8 cellular contexts compared by ENCODE assay signal in genomic region chr14:39266589-39266870, GRCh38. TPM values are rescaled to one million over a fixed set of nuclear protein-coding genes. Genes with fewer than 3 reads are reported as not detected.
DNase-seq lines count a peak whose midpoint lies in the region; ATAC-seq and TF ChIP-seq lines count a peak whose summit lies in the region.

No MANE protein-coding gene starts in this region.

- peak; percentile 9 to 12 for DNase-seq in activated CD4-positive, alpha-beta T cell treated with anti-CD3 and anti-CD28 coated beads for 24 hours (ENCODE audit: low read depth in 2 of 2)
- DNase-seq in activated CD4-positive, alpha-beta T cell treated with anti-CD3 and anti-CD28 coated beads for 4 hours: no peak
- DNase-seq in coronary artery (ENCODE audit: low spot score) (peak; percentile 82), type B pancreatic cell (ENCODE audit: extremely low spot score, unreplicated experiment) (peak; percentile 78), NCI-H1048 (lab: John Stamatoyannopoulos, UW) (no peak)

- H4K20me1 ChIP-seq in OCI-LY1 (ENCODE audit: insufficient read depth, low read length): no peaks in the 10 kb centered on the region

- peaks cover 38% of the 10 kb centered on the region for H3K79me2 ChIP-seq in OCI-LY1 (ENCODE audit: insufficient read depth, low read length)

- WGBS in mesodermal cell (ENCODE audit: insufficient coverage in 2 of 2), 2 experiments: 0 to 1% methylated on average over 18 to 25 of the region's 28 CpGs

- 0 out of 2 replicates have a peak, but pooled peaks cover 9% of the 10 kb centered on the region for H3K36me3 ChIP-seq in OCI-LY1 (ENCODE audit: insufficient read depth, low read length)
- H3K36me3 ChIP-seq in mesodermal cell (ENCODE audit: control insufficient read depth, insufficient read depth, low read length): no peaks in the 10 kb centered on the region

- peak overlapping the region; percentile 82 for H3K9ac ChIP-seq in OCI-LY1 (ENCODE audit: low read length)

- peak overlapping the region; percentile 48 for H3K27ac Mint-ChIP-seq in type B pancreatic cell

- peaks cover 36% of the 10 kb centered on the region for H3K4me1 ChIP-seq in OCI-LY1 (ENCODE audit: insufficient read depth, low read length, severe bottlenecking)
- H3K4me1 ChIP-seq in mesodermal cell (ENCODE audit: control insufficient read depth, insufficient read depth, low read length, poor library complexity, severe bottlenecking): peaks cover 4% of the 10 kb centered on the region

- H3K27me3 Mint-ChIP-seq in type B pancreatic cell: no peaks in the 10 kb centered on the region

- H3K4me3 ChIP-seq in OCI-LY1 (ENCODE audit: low read depth, low read length, poor library complexity, severe bottlenecking) (peak overlapping the region; percentile 82), coronary artery (peak overlapping the region; percentile 83), mesodermal cell (ENCODE audit: extremely low read depth, insufficient read depth, low read length, poor library complexity, severe bottlenecking) (peak overlapping the region; percentile 78)

- H3K27ac ChIP-seq in OCI-LY1 (ENCODE audit: low read depth, low read length, poor library complexity, severe bottlenecking): peak overlapping the region; percentile 85
- peak overlapping the region; percentile 97 to 100 for H3K27ac ChIP-seq in coronary artery
- peak overlapping the region; percentile 98 for H3K27ac ChIP-seq in mesodermal cell (ENCODE audit: low read depth, low read length, severe bottlenecking)

- H3K36me3 Mint-ChIP-seq in type B pancreatic cell: peaks cover 8% of the 10 kb centered on the region

- 0 out of 2 replicates have a peak overlapping the region, but pooled peaks have one; percentile 45 for H2AFZ ChIP-seq in OCI-LY1 (ENCODE audit: low read length)

- TF ChIP-seq CTCF in OCI-LY1 (IDR thresholded peaks at IDR 0.05; ENCODE audit: low read length): no peak
- no peak for TF ChIP-seq CTCF in coronary artery (IDR thresholded peaks at IDR 0.05)
- TF ChIP-seq CTCF in type B pancreatic cell (conservative IDR thresholded peaks at IDR 0.05): no peak

- H3F3A ChIP-seq in OCI-LY1 (ENCODE audit: insufficient read depth, low read length): no peaks in the 10 kb centered on the region

- H3K4me1 Mint-ChIP-seq in type B pancreatic cell (ENCODE audit: unreplicated experiment): peaks cover 28% of the 10 kb centered on the region

- ATAC-seq in HG02763 (IDR thresholded peaks at IDR 0.05; ENCODE audit: unreplicated experiment): peak; percentile 43

- H3K4me3 Mint-ChIP-seq in type B pancreatic cell: peak overlapping the region; percentile 97

- H3K27me3 ChIP-seq in OCI-LY1 (ENCODE audit: insufficient read depth, low read length): no peaks in the 10 kb centered on the region

- peak overlapping the region; percentile 97 for H3K4me2 ChIP-seq in OCI-LY1 (ENCODE audit: low read length)

- H3K9me3 Mint-ChIP-seq in type B pancreatic cell: no peaks in the 10 kb centered on the region

- no peaks in the 10 kb centered on the region for H3K9me2 ChIP-seq in OCI-LY1 (ENCODE audit: low read depth, low read length)

- peaks cover 9% of the 10 kb centered on the region for H3K9me3 ChIP-seq in OCI-LY1 (ENCODE audit: low read length)
- peaks cover 4% of the 10 kb centered on the region for H3K9me3 ChIP-seq in mesodermal cell (ENCODE audit: control insufficient read depth, low read length)

RNA-seq across cellular contexts. Expression of gene MIA2, which starts 32.8 kb away (rescaled TPM):
- 13.2 TPM for polyA plus RNA-seq in mesodermal cell (2013, experiment 1 of 2)
- 17.3 TPM for polyA plus RNA-seq in mesodermal cell (2013, experiment 2 of 2)
- total RNA-seq in type B pancreatic cell (ENCODE audit: low replicate concordance): 23.5 and 37.6 TPM in 2 replicates

Comparison
In these comparisons a context has a peak if more than half of its experiments do, and no peak if none do; other contexts are left out.
1. DNase-seq: peak in activated CD4-positive, alpha-beta T cell treated with anti-CD3 and anti-CD28 coated beads for 24 hours (2 of 2), coronary artery (single experiment) and type B pancreatic cell (single experiment); none in activated CD4-positive, alpha-beta T cell treated with anti-CD3 and anti-CD28 coated beads for 4 hours (0 of 2) and NCI-H1048 (single experiment).
2. Peak in every context shown above with its lines, with median percentiles within 50 percentile points of each other: H3K27ac ChIP-seq and H3K4me3 ChIP-seq.